1 cellular context compared by ENCODE assay signal in the genomic region with DNA sequence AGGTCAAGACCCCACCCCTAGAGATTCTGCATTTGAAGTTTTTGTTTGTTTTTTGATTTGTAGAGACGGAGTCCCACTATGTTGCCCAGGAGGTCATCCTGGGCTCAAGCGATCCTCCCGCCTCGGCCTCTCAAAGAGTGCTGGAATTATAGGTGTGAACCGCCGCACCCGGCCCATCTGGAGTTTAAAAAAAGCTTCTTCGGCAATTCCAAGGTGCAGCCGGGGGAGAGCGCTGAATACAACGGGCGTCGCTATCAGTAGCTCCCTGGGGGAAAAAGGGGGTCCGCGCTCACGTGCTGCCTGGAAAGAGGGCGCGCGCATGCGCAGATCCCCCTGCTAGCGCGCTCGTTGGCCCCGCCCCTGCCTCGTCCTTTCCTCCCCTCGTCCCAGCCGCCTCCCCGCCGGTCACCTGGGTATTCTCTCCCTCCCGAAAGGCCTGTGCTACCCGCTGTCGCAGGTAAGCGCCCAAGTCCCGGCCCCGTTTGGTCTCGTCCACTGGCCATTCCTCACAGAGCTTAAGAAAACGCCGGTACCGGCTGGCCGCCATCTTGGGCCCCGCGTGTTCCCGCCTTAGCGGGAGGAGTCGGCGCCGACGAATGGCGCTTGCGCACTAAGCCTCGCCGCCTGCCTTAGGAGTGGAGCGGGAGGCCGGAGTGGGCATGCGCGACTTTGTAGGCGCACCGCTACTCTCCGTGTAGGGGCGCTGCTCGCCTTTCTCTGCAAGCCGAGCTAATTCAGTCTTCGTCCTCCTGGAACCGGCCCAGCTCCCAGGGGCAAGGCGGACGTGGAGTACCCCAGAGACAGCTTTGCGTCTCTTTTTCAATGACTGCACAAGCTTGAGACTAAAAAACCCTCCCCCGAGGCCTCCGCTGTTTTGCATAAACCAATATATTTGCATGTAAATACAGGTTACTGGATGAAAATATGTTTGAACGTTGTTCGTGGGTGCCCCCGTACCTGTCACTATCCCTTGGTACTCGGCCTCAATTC.
A peak's percentile ranks its signal among the peaks of the same experiment; 100 is the strongest.
TF ChIP-seq lines count a peak whose summit lies in the region.

TSS of gene UQCC2 (minus strand) at position 561 of the 990 bp plus-strand sequence. CDS start at position 547, 14 bp downstream.

TF ChIP-seq in HepG2, 621 proteins besides CTCF, POLR2A, EP300 and RAD21 (continued from another document and continues in another):
- peak; percentile 89; the same call in 1 of the 2 replicates for TF ChIP-seq DZIP1 (CRISPR knock-in tag; IDR thresholded peaks at IDR 0.05)
- peak; percentile 35; the same call in 1 of the 2 replicates for TF ChIP-seq ZNF772 (CRISPR knock-in tag; IDR thresholded peaks at IDR 0.05)
- TF ChIP-seq ZHX1 (CRISPR knock-in tag; IDR thresholded peaks at IDR 0.05; ENCODE audit: low read depth), result peak; percentile 93; the same call in 1 of the 2 replicates
- TF ChIP-seq PHF20 (CRISPR knock-in tag; IDR thresholded peaks at IDR 0.05), result peak; percentile 83
- TF ChIP-seq ZNF747 (CRISPR knock-in tag; IDR thresholded peaks at IDR 0.05; ENCODE audit: borderline replicate concordance), result peak; percentile 89
- no peak for TF ChIP-seq ZNF10 (CRISPR knock-in tag; IDR thresholded peaks at IDR 0.05; ENCODE audit: borderline replicate concordance, low read depth)
- no peak for TF ChIP-seq FOXJ3 (CRISPR knock-in tag; IDR thresholded peaks at IDR 0.05; ENCODE audit: borderline replicate concordance)
- TF ChIP-seq IRF2 (CRISPR knock-in tag; IDR thresholded peaks at IDR 0.05), result peak; percentile 51; the same call in 1 of the 2 replicates
- peak; percentile 73 for TF ChIP-seq ZFY (CRISPR knock-in tag; IDR thresholded peaks at IDR 0.05)
- TF ChIP-seq AKAP8 (CRISPR knock-in tag; IDR thresholded peaks at IDR 0.05), result no peak
- peak; percentile 84; the same call in 1 of the 2 replicates for TF ChIP-seq SRY (CRISPR knock-in tag; IDR thresholded peaks at IDR 0.05)
- no peak; the same call in 1 of the 2 replicates for TF ChIP-seq ZFP82 (CRISPR knock-in tag; IDR thresholded peaks at IDR 0.05; ENCODE audit: borderline replicate concordance)
- TF ChIP-seq PRDM15 (CRISPR knock-in tag; IDR thresholded peaks at IDR 0.05), result no peak
- peak; percentile 86 for TF ChIP-seq ZNF430 (CRISPR knock-in tag; IDR thresholded peaks at IDR 0.05)
- TF ChIP-seq ZBTB40 (IDR thresholded peaks at IDR 0.05), result no peak
- peak; percentile 86 for TF ChIP-seq ZBTB40 (CRISPR knock-in tag; IDR thresholded peaks at IDR 0.05)
- TF ChIP-seq ISX (CRISPR knock-in tag; conservative IDR thresholded peaks at IDR 0.05), result no peak
- no peak for TF ChIP-seq ZNF550 (CRISPR knock-in tag; IDR thresholded peaks at IDR 0.05; ENCODE audit: borderline replicate concordance)
- TF ChIP-seq, protein P1, sequence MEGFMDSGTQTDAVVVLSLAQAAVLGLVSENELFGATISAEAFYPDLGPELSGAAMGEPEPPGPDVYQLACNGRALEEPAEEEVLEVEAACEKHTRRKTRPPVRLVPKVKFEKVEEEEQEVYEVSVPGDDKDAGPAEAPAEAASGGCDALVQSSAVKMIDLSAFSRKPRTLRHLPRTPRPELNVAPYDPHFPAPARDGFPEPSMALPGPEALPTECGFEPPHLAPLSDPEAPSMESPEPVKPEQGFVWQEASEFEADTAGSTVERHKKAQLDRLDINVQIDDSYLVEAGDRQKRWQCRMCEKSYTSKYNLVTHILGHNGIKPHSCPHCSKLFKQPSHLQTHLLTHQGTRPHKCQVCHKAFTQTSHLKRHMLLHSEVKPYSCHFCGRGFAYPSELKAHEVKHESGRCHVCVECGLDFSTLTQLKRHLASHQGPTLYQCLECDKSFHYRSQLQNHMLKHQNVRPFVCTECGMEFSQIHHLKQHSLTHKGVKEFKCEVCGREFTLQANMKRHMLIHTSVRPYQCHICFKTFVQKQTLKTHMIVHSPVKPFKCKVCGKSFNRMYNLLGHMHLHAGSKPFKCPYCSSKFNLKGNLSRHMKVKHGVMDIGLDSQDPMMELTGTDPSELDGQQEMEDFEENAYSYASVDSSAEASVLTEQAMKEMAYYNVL (CRISPR knock-in tag; IDR thresholded peaks at IDR 0.05; ENCODE audit: borderline replicate concordance), result peak; percentile 72; the same call in 1 of the 2 replicates
- peak; percentile 91 for TF ChIP-seq KAT8 (CRISPR knock-in tag; IDR thresholded peaks at IDR 0.05)
- peak; percentile 89 for TF ChIP-seq ZNF761 (CRISPR knock-in tag; conservative IDR thresholded peaks at IDR 0.05)
- TF ChIP-seq SKI (IDR thresholded peaks at IDR 0.05; ENCODE audit: partially characterized antibody), result peak; percentile 33
- no peak for TF ChIP-seq KAT2B (IDR thresholded peaks at IDR 0.05; ENCODE audit: borderline replicate concordance, low read depth, low read length)
- peak; percentile 73; the same call in 1 of the 2 replicates for TF ChIP-seq ZNF251 (CRISPR knock-in tag; IDR thresholded peaks at IDR 0.05)
- TF ChIP-seq ZFP36L2 (CRISPR knock-in tag; IDR thresholded peaks at IDR 0.05), result peak; percentile 72; the same call in 1 of the 2 replicates
